In genomic region chr2:941811-942360, GRCh38 we compare ENCODE assay signal across 29 cellular contexts. TPM values are rescaled to one million over a fixed set of nuclear protein-coding genes. Genes with fewer than 3 reads are reported as not detected.
"Had no signal": no experiment of that assay in that cellular context is flagged by ENCODE, and none has a peak within 500 bp of the region (broad histone marks: within the 10 kb centered on the region; RNA-seq: fewer than 3 reads in every experiment).

No MANE protein-coding gene starts in this region.

- H3K9me3 ChIP-seq: adrenal gland had no signal

- H3K36me3 ChIP-seq: adrenal gland had no signal

- ATAC-seq: activated T-cell treated with anti-CD3 and anti-CD28 coated beads, Interleukin-2, amount 50 U/mL, for 72 hours; PC-3; T-helper 17 cell had no signal

- H3K27ac ChIP-seq: adrenal gland had no signal

- FAIRE-seq: colon, RCC 7860, TTC549 had no signal

- DNase-seq: activated CD4-positive, alpha-beta memory T cell treated with anti-CD3 and anti-CD28 coated beads for 36 hours; activated CD4-positive, alpha-beta T cell treated with anti-CD3 and anti-CD28 coated beads, Interleukin-2, amount 10 ng/mL, durations not matched to agents 7 days and 5 days; activated CD4-positive, CD25-positive, alpha-beta regulatory T cell; activated CD8-positive, alpha-beta memory T cell treated with anti-CD3 and anti-CD28 coated beads for 24 hours; activated gamma-delta T cell treated with Interleukin-2 at 50 U/mL for 16 hours; activated naive CD4-positive, alpha-beta T cell treated with anti-CD3 and anti-CD28 coated beads, Interleukin-2, amount 50 U/mL, for 16 hours; activated naive CD8-positive, alpha-beta T cell treated with anti-CD3 and anti-CD28 coated beads, Interleukin-2, amount 10 ng/mL, durations not matched to agents 7 days and 5 days; activated T-cell treated with anti-CD3 and anti-CD28 coated beads for 4 hours; activated T-cell treated with anti-CD3 and anti-CD28 coated beads, Interleukin-2, amount 50 U/mL, for 72 hours; anterior cingulate cortex; cerebellar nuclear complex; KG1; NCI-H1048; NCI-H146; NCI-H187 treated with DMSO at 0.1 percent for 48 hours; NCI-H2081 treated with DMSO at 0.1 percent for 48 hours; NCI-H69; PC-3; SHP77 treated with DMSO at 0.1 percent for 48 hours; T-helper 17 cell; T-helper 9 cell had no signal

- H3K4me3 ChIP-seq: adrenal gland had no signal

- H3K4me1 ChIP-seq: adrenal gland had no signal

RNA-seq across cellular contexts. Expression of gene SNTG2, which starts 8.8 kb away (rescaled TPM):
- total RNA-seq: activated CD4-positive, alpha-beta T cell treated with anti-CD3 and anti-CD28 coated beads, Interleukin-2, amount 10 ng/mL, durations not matched to agents 7 days and 5 days; activated T-helper 2 cell treated with anti-CD3 and anti-CD28 coated beads, Interferon-gamma antibody, Interleukin-2, Interleukin-4, amounts not matched to agents 10 μg/mL and 5 μg/mL and 100 μg/mL, durations not matched to agents 14 hours and 24 hours and 36 hours; LHCN-M2; M059J; NCI-H460; PC-3 had no signal
